In genomic region chr7:105734233-105734632, GRCh38 we compare ENCODE assay signal across 22 cellular contexts.
DNase-seq lines count a peak whose midpoint lies in the region; FAIRE-seq and TF ChIP-seq lines count a peak whose summit lies in the region.
"Had no signal": no experiment of that assay in that cellular context is flagged by ENCODE, and none has a peak within 500 bp of the region (broad histone marks: within the 10 kb centered on the region; RNA-seq: fewer than 3 reads in every experiment).

No MANE protein-coding gene starts in this region.

- H3K27ac Mint-ChIP-seq in chondrocyte (ENCODE audit: unreplicated experiment), result no peak overlapping the region
- H3K27ac Mint-ChIP-seq: activated CD4-positive, alpha-beta memory T cell treated with anti-CD3 and anti-CD28 coated beads for 36 hours; nephron; T-helper 17 cell had no signal

- no peak overlapping the region for H3K14ac ChIP-seq in mesenchymal stem cell (ENCODE audit: low read length in 2 of 2)

- H3K9me3 ChIP-seq in mesenchymal stem cell (ENCODE audit: control insufficient read depth, low read length), result no peaks in the 10 kb centered on the region
- no peaks in the 10 kb centered on the region for H3K9me3 ChIP-seq in BE2C
- H3K9me3 ChIP-seq: psoas muscle, stomach, transverse colon had no signal

- peaks cover 5% of the 10 kb centered on the region for H3K79me1 ChIP-seq in mesenchymal stem cell (replicated peaks; ENCODE audit: low read length, poor library complexity, severe bottlenecking)

- no peak overlapping the region for H4K91ac ChIP-seq in mesenchymal stem cell (ENCODE audit: low read length)

- H3K4me3 ChIP-seq in mesenchymal stem cell (ENCODE audit: insufficient read depth in 1 of 2, low read depth in 1 of 2, low read length in 2 of 2) (no peak overlapping the region), BE2C (ENCODE audit: low read depth, low read length) (no peak overlapping the region)
- H3K4me3 ChIP-seq: psoas muscle, smooth muscle cell, stomach, transverse colon had no signal

- H2BK120ac ChIP-seq in mesenchymal stem cell (ENCODE audit: low read depth, low read length), result no peak overlapping the region

- no peaks in the 10 kb centered on the region for H3K4me1 ChIP-seq in mesenchymal stem cell (ENCODE audit: control insufficient read depth, insufficient read depth, low read depth, low read length)
- peaks cover 20% of the 10 kb centered on the region for H3K4me1 ChIP-seq in BE2C
- H3K4me1 ChIP-seq: psoas muscle, transverse colon had no signal

- H2AFZ ChIP-seq in mesenchymal stem cell (ENCODE audit: low read depth, low read length), result no peak overlapping the region

- H2AK5ac ChIP-seq in mesenchymal stem cell (ENCODE audit: low read length, severe bottlenecking), result no peak overlapping the region

- H4K8ac ChIP-seq in mesenchymal stem cell (ENCODE audit: low read length), result no peak overlapping the region

- intact Hi-C loops in posterior cingulate gyrus (cut with DNase I), result no loop called here

- H3K27me3 Mint-ChIP-seq in chondrocyte (ENCODE audit: low read depth), result no peaks in the 10 kb centered on the region
- H3K27me3 Mint-ChIP-seq: activated CD4-positive, alpha-beta memory T cell treated with anti-CD3 and anti-CD28 coated beads for 36 hours; CD4-positive, alpha-beta memory T cell; T-helper 17 cell had no signal

- H3K9me3 Mint-ChIP-seq in chondrocyte (ENCODE audit: low read depth), result peaks cover 3% of the 10 kb centered on the region
- H3K9me3 Mint-ChIP-seq: activated CD4-positive, alpha-beta memory T cell treated with anti-CD3 and anti-CD28 coated beads for 36 hours; nephron had no signal

- H3K36me3 ChIP-seq in mesenchymal stem cell (ENCODE audit: control insufficient read depth in 1 of 2, insufficient read depth in 2 of 2, low read depth in 1 of 2, low read length in 2 of 2) (no peaks in the 10 kb centered on the region), BE2C (no peaks in the 10 kb centered on the region)
- H3K36me3 ChIP-seq: stomach, transverse colon had no signal

- no peak overlapping the region for H3K27ac ChIP-seq in mesenchymal stem cell (ENCODE audit: low read length, poor library complexity, severe bottlenecking)
- H3K27ac ChIP-seq: psoas muscle, stomach, transverse colon, VCaP had no signal

- 74% methylated on average over 6 of the region's 6 CpGs for whole genome bisulfite sequencing in mesenchymal stem cell

- no peaks in the 10 kb centered on the region for H3K27me3 ChIP-seq in mesenchymal stem cell (ENCODE audit: control insufficient read depth in 1 of 2, insufficient read depth in 1 of 2, low read length in 2 of 2)
- no peaks in the 10 kb centered on the region for H3K27me3 ChIP-seq in BE2C
- H3K27me3 ChIP-seq: stomach, transverse colon had no signal

- DNase-seq in DMS53 treated with DMSO at 0.1 percent for 48 hours (lab: John Stamatoyannopoulos, UW; ENCODE audit: unreplicated experiment), result peak; percentile 77
- DNase-seq in NCI-H2171 (lab: John Stamatoyannopoulos, UW), result peak; percentile 50
- peak; percentile 61 for DNase-seq in amniotic epithelial cell (ENCODE audit: low read depth)
- peak; percentile 23 for DNase-seq in mesenchymal stem cell
- DNase-seq in chondrocyte (ENCODE audit: low spot score), result no peak
- no peak for DNase-seq in frontal cortex (ENCODE audit: low spot score in 2 of 2)
- no peak for DNase-seq in BE2C
- no peak for DNase-seq in posterior cingulate gyrus
- DNase-seq: activated CD4-positive, alpha-beta memory T cell treated with anti-CD3 and anti-CD28 coated beads for 36 hours; activated gamma-delta T cell treated with Interleukin-2 at 50 U/mL for 16 hours; CD4-positive, alpha-beta memory T cell; central memory CD4-positive, alpha-beta T cell; H7; NCI-H2081; NCI-H524 treated with DMSO at 0.1 percent for 48 hours; psoas muscle; stomach; T-helper 17 cell; transverse colon had no signal

- no peaks in the 10 kb centered on the region for H3K4me1 Mint-ChIP-seq in chondrocyte (ENCODE audit: low read depth)

- no peak overlapping the region for H3K4me3 Mint-ChIP-seq in chondrocyte (ENCODE audit: unreplicated experiment)
- H3K4me3 Mint-ChIP-seq: activated CD4-positive, alpha-beta memory T cell treated with anti-CD3 and anti-CD28 coated beads for 36 hours; CD4-positive, alpha-beta memory T cell; nephron; T-helper 17 cell had no signal

- H3K36me3 Mint-ChIP-seq in chondrocyte (ENCODE audit: low read depth), result no peaks in the 10 kb centered on the region
- H3K36me3 Mint-ChIP-seq: activated CD4-positive, alpha-beta memory T cell treated with anti-CD3 and anti-CD28 coated beads for 36 hours had no signal

- no peak for TF ChIP-seq CTCF in chondrocyte (IDR thresholded peaks at IDR 0.05)
- TF ChIP-seq CTCF in BE2C (IDR thresholded peaks at IDR 0.05; ENCODE audit: low read depth, low read length), result no peak

- H3K4ac ChIP-seq in mesenchymal stem cell (ENCODE audit: low read depth in 1 of 2, low read length in 2 of 2), result no peak overlapping the region

- H2BK12ac ChIP-seq in mesenchymal stem cell (ENCODE audit: low read length in 2 of 2), result no peak overlapping the region

- H2BK15ac ChIP-seq in mesenchymal stem cell (ENCODE audit: low read depth, poor library complexity, severe bottlenecking), result no peak overlapping the region

- no peak overlapping the region for H2BK5ac ChIP-seq in mesenchymal stem cell (ENCODE audit: low read depth, low read length, poor library complexity, severe bottlenecking)

- H3K23ac ChIP-seq in mesenchymal stem cell (ENCODE audit: low read length in 2 of 2), result no peak overlapping the region

- no peak overlapping the region for H3K4me2 ChIP-seq in mesenchymal stem cell (ENCODE audit: low read length, poor library complexity, severe bottlenecking)
- H3K4me2 ChIP-seq: smooth muscle cell had no signal

- FAIRE-seq in frontal cortex (lab: Jason Lieb, UNC), result no peak

- H3K18ac ChIP-seq in mesenchymal stem cell (ENCODE audit: low read depth in 1 of 2, low read length in 2 of 2), result no peak overlapping the region

- no peak overlapping the region for H3K9ac ChIP-seq in mesenchymal stem cell (ENCODE audit: low read length)

Comparison
In these comparisons a context has a peak if more than half of its experiments do, and no peak if none do; other contexts are left out.
1. DNase-seq: peak in DMS53 treated with DMSO at 0.1 percent for 48 hours (single experiment), NCI-H2171 (single experiment), amniotic epithelial cell (single experiment) and mesenchymal stem cell (single experiment); none in chondrocyte (single experiment), frontal cortex (0 of 2), BE2C (single experiment) and posterior cingulate gyrus (0 of 10).